In the genomic region with DNA sequence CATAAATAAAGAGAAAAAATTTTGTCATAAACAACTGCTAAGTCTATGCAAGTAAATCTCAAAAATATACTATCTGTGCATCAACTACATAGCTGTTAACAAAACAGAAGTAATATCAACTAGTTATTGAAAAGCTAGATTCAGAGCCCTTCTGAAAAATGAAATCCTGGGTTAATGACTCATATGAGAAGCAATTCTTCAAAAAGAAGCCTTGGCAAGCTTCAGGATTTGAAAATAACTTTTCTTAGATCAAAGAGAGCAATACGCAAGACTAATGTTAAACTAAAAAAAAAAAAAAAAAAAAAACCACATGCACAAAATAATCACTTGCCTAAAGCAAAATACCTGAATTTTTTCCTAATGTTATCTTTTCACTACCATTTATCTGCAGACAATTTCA, we compare ENCODE assay signal across 16 cellular contexts.
DNase-seq lines count a peak whose midpoint lies in the region; TF ChIP-seq lines count a peak whose summit lies in the region.
"Had no signal": no experiment of that assay in that cellular context is flagged by ENCODE, and none has a peak within 500 bp of the region (broad histone marks: within the 10 kb centered on the region; RNA-seq: fewer than 3 reads in every experiment).

No MANE protein-coding gene starts in this region.

- H2AFZ ChIP-seq in mammary epithelial cell (ENCODE audit: low read depth, low read length) (no peak overlapping the region), neural progenitor cell (replicated peaks) (no peak overlapping the region)

- intact Hi-C loops in MCF 10A (cut with micrococcal nuclease): no loop called here
- intact Hi-C loops in breast epithelium (cut with DNase I; ENCODE audit: low total_unique reads): no loop called here
- intact Hi-C loops in mammary epithelial cell (cut with micrococcal nuclease): no loop called here

- CTCF ChIA-PET in MCF 10A (lab: Yijun Ruan, JAX): interaction anchor here (0.6 to 0.7 kb wide), 2 partner anchors 189 to 628 kb away, joined by 3 to 7 read pairs; no protein-coding TSS in a partner anchor
- CTCF ChIA-PET in mammary epithelial cell (lab: Charles Lee; ENCODE audit: low non-redundant PET): interaction anchor here (0.6 to 0.8 kb wide), 2 partner anchors 24 to 150 kb away, joined by 9 to 10 read pairs; no protein-coding TSS in a partner anchor

- DNase-seq in MCF 10A (ENCODE audit: unreplicated experiment) (peak; percentile 12), breast epithelium (ENCODE audit: low spot score in 2 of 2) (no peak), mammary epithelial cell (peak; percentile 8), fibroblast of the aortic adventitia (ENCODE audit: low read depth) (peak; percentile 64), stromal cell of bone marrow (ENCODE audit: low read depth) (peak; percentile 24), neural progenitor cell (ENCODE audit: low spot score) (no peak), foreskin melanocyte (no peak), NCI-H345 treated with DMSO at 0.1 percent for 48 hours (lab: John Stamatoyannopoulos, UW; ENCODE audit: unreplicated experiment) (no peak)
- DNase-seq: AML-193; CD8-positive, alpha-beta memory T cell; DMS53; GF-D8; HCEC 1CT; HFFc6 had no signal

- H3K9ac ChIP-seq in mammary epithelial cell (ENCODE audit: insufficient read depth, low read length) (no peak overlapping the region), neural progenitor cell (no peak overlapping the region)
- H3K9ac ChIP-seq: BLaER1 had no signal

- H3K36me3 Mint-ChIP-seq in MCF 10A (ENCODE audit: insufficient read depth, unreplicated experiment) (no peaks in the 10 kb centered on the region), neural progenitor cell (no peaks in the 10 kb centered on the region)
- H3K36me3 Mint-ChIP-seq: CD8-positive, alpha-beta memory T cell had no signal

- H3K4me3 ChIP-seq in breast epithelium (no peak overlapping the region), mammary epithelial cell (replicated peaks in 1 of 3; ENCODE audit: insufficient read depth in 1 of 3, low read depth in 2 of 3, low read length in 3 of 3) (no peak overlapping the region), fibroblast of the aortic adventitia (ENCODE audit: low read depth, low read length) (no peak overlapping the region), neural progenitor cell (no peak overlapping the region)
- H3K4me3 ChIP-seq: BLaER1 had no signal

- H3K4me1 ChIP-seq in breast epithelium (no peaks in the 10 kb centered on the region), mammary epithelial cell (ENCODE audit: insufficient read depth, low read length) (no peaks in the 10 kb centered on the region), neural progenitor cell (no peaks in the 10 kb centered on the region)
- H3K4me1 ChIP-seq: BLaER1 had no signal

- no peak for TF ChIP-seq CTCF in MCF 10A (IDR thresholded peaks at IDR 0.05; ENCODE audit: unreplicated experiment)
- no peak for TF ChIP-seq CTCF in breast epithelium (IDR thresholded peaks at IDR 0.05)
- TF ChIP-seq CTCF in mammary epithelial cell (conservative IDR thresholded peaks at IDR 0.05 in 1 of 2, IDR thresholded peaks at IDR 0.05 in 1 of 2; ENCODE audit: extremely low read depth in 1 of 2, insufficient read depth in 1 of 2, low read depth in 1 of 2, low read length in 2 of 2): no peak
- no peak for TF ChIP-seq CTCF in fibroblast of the aortic adventitia (IDR thresholded peaks at IDR 0.05; ENCODE audit: insufficient read depth, low read length)
- TF ChIP-seq CTCF in neural progenitor cell (IDR thresholded peaks at IDR 0.05): no peak

- TF ChIP-seq POLR2A in breast epithelium (IDR thresholded peaks at IDR 0.05): no peak

- H3K4me3 Mint-ChIP-seq in MCF 10A (ENCODE audit: unreplicated experiment) (no peak overlapping the region), neural progenitor cell (no peak overlapping the region)
- H3K4me3 Mint-ChIP-seq: CD8-positive, alpha-beta memory T cell; HFFc6 had no signal

- no peaks in the 10 kb centered on the region for H3K9me3 ChIP-seq in breast epithelium
- no peaks in the 10 kb centered on the region for H3K9me3 ChIP-seq in mammary epithelial cell (replicated peaks; ENCODE audit: insufficient read depth, low read length)
- no peaks in the 10 kb centered on the region for H3K9me3 ChIP-seq in neural progenitor cell (ENCODE audit: low read depth)
- H3K9me3 ChIP-seq: BLaER1 had no signal

- no TSS peak for BruUV-seq in MCF 10A (replicated peaks; lab: Mats Ljungman, UMichigan)
- no TSS peak for BruUV-seq in mammary epithelial cell (replicated peaks; lab: Mats Ljungman, UMichigan)

- H3K9me3 Mint-ChIP-seq in MCF 10A (ENCODE audit: unreplicated experiment): peaks cover 7% of the 10 kb centered on the region
- H3K9me3 Mint-ChIP-seq in neural progenitor cell: no peaks in the 10 kb centered on the region
- H3K9me3 Mint-ChIP-seq: HFFc6 had no signal

- H3K4me1 Mint-ChIP-seq in MCF 10A (ENCODE audit: insufficient read depth, unreplicated experiment) (no peaks in the 10 kb centered on the region), neural progenitor cell (no peaks in the 10 kb centered on the region)
- H3K4me1 Mint-ChIP-seq: CD8-positive, alpha-beta memory T cell had no signal

- H4K20me1 ChIP-seq in mammary epithelial cell (ENCODE audit: insufficient read depth, low read length) (no peaks in the 10 kb centered on the region), neural progenitor cell (ENCODE audit: low read depth) (peaks cover 4% of the 10 kb centered on the region)
- H4K20me1 ChIP-seq: BLaER1 had no signal

- dilution Hi-C loops in mammary epithelial cell (cut with HindIII; ENCODE audit: low sequenced_read_pairs): no loop called here

- H3K27me3 ChIP-seq in breast epithelium: no peaks in the 10 kb centered on the region
- H3K27me3 ChIP-seq in mammary epithelial cell (ENCODE audit: insufficient read depth, low read length): no peaks in the 10 kb centered on the region
- no peaks in the 10 kb centered on the region for H3K27me3 ChIP-seq in neural progenitor cell
- H3K27me3 ChIP-seq: BLaER1 had no signal

- POLR2A ChIA-PET in MCF 10A (lab: Yijun Ruan, JAX): interaction anchor here (0.7 kb wide), 1 partner anchor 273 kb away, joined by 4 read pairs; no protein-coding TSS in a partner anchor

- 17% methylated on average over 1 of the region's 1 CpG for WGBS in mammary epithelial cell (ENCODE audit: low coverage, missing lambda C conversion rate)

- H3K27ac Mint-ChIP-seq in MCF 10A (ENCODE audit: low read depth, unreplicated experiment) (no peak overlapping the region), neural progenitor cell (no peak overlapping the region)
- H3K27ac Mint-ChIP-seq: CD8-positive, alpha-beta memory T cell; HFFc6 had no signal

- H3K36me3 ChIP-seq in breast epithelium (no peaks in the 10 kb centered on the region), mammary epithelial cell (ENCODE audit: insufficient read depth, low read length) (no peaks in the 10 kb centered on the region), neural progenitor cell (no peaks in the 10 kb centered on the region)
- H3K36me3 ChIP-seq: BLaER1 had no signal

- H3K79me2 ChIP-seq in mammary epithelial cell (ENCODE audit: insufficient read depth, low read length) (no peaks in the 10 kb centered on the region), neural progenitor cell (ENCODE audit: low read depth) (no peaks in the 10 kb centered on the region)

- H3K27me3 Mint-ChIP-seq in MCF 10A (ENCODE audit: insufficient read depth, unreplicated experiment) (no peaks in the 10 kb centered on the region), neural progenitor cell (ENCODE audit: insufficient read depth, low read depth) (peaks cover 2% of the 10 kb centered on the region)
- H3K27me3 Mint-ChIP-seq: CD8-positive, alpha-beta memory T cell had no signal

- H3F3A ChIP-seq in neural progenitor cell (ENCODE audit: low read depth): no peaks in the 10 kb centered on the region

- H3K27ac ChIP-seq in breast epithelium: no peak overlapping the region
- H3K27ac ChIP-seq in mammary epithelial cell (ENCODE audit: insufficient read depth, low read depth, low read length): no peak overlapping the region
- no peak overlapping the region for H3K27ac ChIP-seq in neural progenitor cell
- H3K27ac ChIP-seq: 22Rv1, BLaER1 had no signal

- no peak overlapping the region for H3K4me2 ChIP-seq in mammary epithelial cell (ENCODE audit: insufficient read depth, low read depth, low read length)
- H3K4me2 ChIP-seq in neural progenitor cell: no peak overlapping the region
- H3K4me2 ChIP-seq: BLaER1 had no signal

- in situ Hi-C loops in mammary epithelial cell (cut with MboI; ENCODE audit: low sequenced_read_pairs in 2 of 2): no loop called here

Comparison
In these comparisons a context has a peak if more than half of its experiments do, and no peak if none do; other contexts are left out.
1. DNase-seq: peak in MCF 10A (single experiment), mammary epithelial cell (single experiment), fibroblast of the aortic adventitia (single experiment) and stromal cell of bone marrow (single experiment); none in breast epithelium (0 of 2), neural progenitor cell (single experiment), foreskin melanocyte (single experiment) and NCI-H345 treated with DMSO at 0.1 percent for 48 hours (single experiment).